ENCODE assay signal across 22 cellular contexts in genomic region chr1:109152196-109152595, GRCh38. TPM values are rescaled to one million over a fixed set of nuclear protein-coding genes. Genes with fewer than 3 reads are reported as not detected.
DNase-seq lines count a peak whose midpoint lies in the region; ATAC-seq and TF ChIP-seq lines count a peak whose summit lies in the region.
"Had no signal": no experiment of that assay in that cellular context is flagged by ENCODE, and none has a peak within 500 bp of the region (broad histone marks: within the 10 kb centered on the region; RNA-seq: fewer than 3 reads in every experiment).

No MANE protein-coding gene starts in this region.

- H3K23ac ChIP-seq in trophoblast cell (ENCODE audit: low read length), result no peak overlapping the region

- H2BK5ac ChIP-seq in trophoblast cell (ENCODE audit: low read depth, low read length, poor library complexity), result no peak overlapping the region

- H2BK120ac ChIP-seq in trophoblast cell (ENCODE audit: insufficient read depth, low read length, poor library complexity), result no peak overlapping the region

- H4K12ac ChIP-seq in trophoblast cell (ENCODE audit: low read depth, low read length), result no peak overlapping the region

- H3K4me3 ChIP-seq in SU-DHL-6 (ENCODE audit: insufficient read depth, low read length, poor library complexity, severe bottlenecking), result no peak overlapping the region
- no peak overlapping the region for H3K4me3 ChIP-seq in left lung
- no peak overlapping the region for H3K4me3 ChIP-seq in prostate gland
- no peak overlapping the region for H3K4me3 ChIP-seq in trophoblast cell (ENCODE audit: low read depth, low read length)
- no peak overlapping the region for H3K4me3 ChIP-seq in heart left ventricle
- H3K4me3 ChIP-seq: GM12878, GM23248, MG63, Peyer's patch had no signal

- ATAC-seq in left lung (peak; percentile 41), HG03039 (IDR thresholded peaks at IDR 0.05; ENCODE audit: unreplicated experiment) (no peak), heart left ventricle (no peak)
- ATAC-seq: SK-N-SH treated with all-trans-retinoic acid at 6 μM for 48 hours had no signal

- H4K91ac ChIP-seq in trophoblast cell (ENCODE audit: low read depth, low read length), result no peak overlapping the region

- no peaks in the 10 kb centered on the region for H3K9me3 ChIP-seq in SU-DHL-6 (ENCODE audit: insufficient read depth, low read length)
- no peaks in the 10 kb centered on the region for H3K9me3 ChIP-seq in left lung
- H3K9me3 ChIP-seq in prostate gland, result no peaks in the 10 kb centered on the region
- H3K9me3 ChIP-seq in trophoblast cell (ENCODE audit: insufficient read depth, low read depth, low read length), result no peaks in the 10 kb centered on the region
- H3K9me3 ChIP-seq in heart left ventricle, result no peaks in the 10 kb centered on the region
- H3K9me3 ChIP-seq: MG63, Peyer's patch had no signal

- no peaks in the 10 kb centered on the region for H3K27me3 ChIP-seq in SU-DHL-6 (ENCODE audit: low read length)
- H3K27me3 ChIP-seq in left lung, result no peaks in the 10 kb centered on the region
- no peaks in the 10 kb centered on the region for H3K27me3 ChIP-seq in prostate gland (replicated peaks; ENCODE audit: insufficient read depth)
- H3K27me3 ChIP-seq in trophoblast cell (ENCODE audit: insufficient read depth, low read length), result no peaks in the 10 kb centered on the region
- no peaks in the 10 kb centered on the region for H3K27me3 ChIP-seq in heart left ventricle
- H3K27me3 ChIP-seq: MG63, Peyer's patch had no signal

- H2BK12ac ChIP-seq in trophoblast cell (ENCODE audit: low read length), result no peak overlapping the region

- H3K79me1 ChIP-seq in trophoblast cell (ENCODE audit: low read length), result peaks cover 4% of the 10 kb centered on the region

- H3K9me2 ChIP-seq in SU-DHL-6 (replicated peaks; ENCODE audit: insufficient read depth, low read length), result no peaks in the 10 kb centered on the region

- no peak for TF ChIP-seq POLR2A in prostate gland (IDR thresholded peaks at IDR 0.05)
- TF ChIP-seq POLR2A in heart left ventricle (IDR thresholded peaks at IDR 0.05), result no peak

- no peak overlapping the region for H3K4ac ChIP-seq in trophoblast cell (ENCODE audit: low read depth, low read length)

- no peak overlapping the region for H4K8ac ChIP-seq in trophoblast cell (ENCODE audit: low read depth, low read length)

- H3K79me2 ChIP-seq in SU-DHL-6 (ENCODE audit: insufficient read depth, low read length) (no peaks in the 10 kb centered on the region), trophoblast cell (ENCODE audit: control insufficient read depth, insufficient read depth, low read length, poor library complexity) (no peaks in the 10 kb centered on the region)

- peak overlapping the region; percentile 36; the same call in 1 of the 2 replicates for H3K27ac ChIP-seq in SU-DHL-6 (ENCODE audit: low read depth, low read length)
- no peak overlapping the region for H3K27ac ChIP-seq in left lung
- peak overlapping the region; percentile 77 to 84 for H3K27ac ChIP-seq in prostate gland
- no peak overlapping the region for H3K27ac ChIP-seq in trophoblast cell (ENCODE audit: low read depth, low read length)
- H3K27ac ChIP-seq in heart left ventricle, result no peak overlapping the region
- H3K27ac ChIP-seq: GM23248, KMS-11 had no signal

- DNase-seq in HT-29 (ENCODE audit: low spot score) (peak; percentile 16), left lung (no peak), prostate gland (ENCODE audit: low spot score) (peak; percentile 79), trophoblast cell (no peak), heart left ventricle (no peak), cerebellum (ENCODE audit: low spot score) (no peak)
- DNase-seq: CD4-positive, CD25-positive, alpha-beta regulatory T cell; DND-41; GDM1; GM23248; HCEC 1CT; MG63; NCI-H1092; NCI-H2081 treated with DMSO at 0.1 percent for 48 hours; NCI-H524; Peyer's patch; Right ventricle myocardium superior had no signal

- no peak overlapping the region for H3K14ac ChIP-seq in trophoblast cell (ENCODE audit: low read length)

- H2AFZ ChIP-seq in SU-DHL-6 (ENCODE audit: low read depth, low read length, severe bottlenecking) (no peak overlapping the region), trophoblast cell (ENCODE audit: insufficient read depth, low read length, poor library complexity) (no peak overlapping the region)

- intact Hi-C loops in left lung (cut with DNase I) (no loop called here), prostate gland (cut with DNase I) (no loop called here), heart left ventricle (cut with DNase I) (no loop called here)

- H3K36me3 ChIP-seq in SU-DHL-6 (ENCODE audit: low read length) (no peaks in the 10 kb centered on the region), left lung (no peaks in the 10 kb centered on the region), prostate gland (no peaks in the 10 kb centered on the region), trophoblast cell (ENCODE audit: control insufficient read depth in 1 of 2, insufficient read depth in 2 of 2, low read length in 2 of 2) (no peaks in the 10 kb centered on the region), heart left ventricle (no peaks in the 10 kb centered on the region)
- H3K36me3 ChIP-seq: MG63, Peyer's patch had no signal

- H3K9ac ChIP-seq in SU-DHL-6 (ENCODE audit: low read length) (no peak overlapping the region), trophoblast cell (ENCODE audit: low read length) (no peak overlapping the region)
- H3K9ac ChIP-seq: GM23248, KMS-11 had no signal

- H3F3A ChIP-seq in SU-DHL-6 (ENCODE audit: insufficient read depth), result peaks cover 24% of the 10 kb centered on the region

- H2AK5ac ChIP-seq in trophoblast cell (ENCODE audit: low read length), result no peak overlapping the region

- H3K4me1 ChIP-seq in left lung (peaks cover 0 to 4% of the 10 kb centered on the region in 2 donors), prostate gland (replicated peaks) (peaks cover 32% of the 10 kb centered on the region), trophoblast cell (ENCODE audit: control insufficient read depth in 1 of 2, insufficient read depth in 2 of 2, low read length in 2 of 2) (peaks cover 12 to 16% of the 10 kb centered on the region in 2 experiments), heart left ventricle (peaks cover 0 to 17% (median 6%) of the 10 kb centered on the region in 12 donors)

- H4K20me1 ChIP-seq in SU-DHL-6 (ENCODE audit: low read depth, low read length), result no peaks in the 10 kb centered on the region

- TF ChIP-seq CTCF in SU-DHL-6 (IDR thresholded peaks at IDR 0.05; ENCODE audit: insufficient read depth, low read length, poor library complexity, severe bottlenecking) (no peak), left lung (IDR thresholded peaks at IDR 0.05) (no peak), prostate gland (IDR thresholded peaks at IDR 0.05) (no peak), heart left ventricle (IDR thresholded peaks at IDR 0.05) (no peak)

- no peak overlapping the region for H3K18ac ChIP-seq in trophoblast cell (ENCODE audit: low read length)

- H3K4me2 ChIP-seq in SU-DHL-6 (ENCODE audit: low read depth, low read length, poor library complexity, severe bottlenecking) (no peak overlapping the region), trophoblast cell (ENCODE audit: low read length) (no peak overlapping the region)
- H3K4me2 ChIP-seq: KMS-11 had no signal

RNA-seq across cellular contexts. Expression of gene ELAPOR1, which starts 38.3 kb away (rescaled TPM):
- 0.44 and 0.71 TPM in 2 replicates for total RNA-seq in HT-29 (2014; rRNA removed; shearing (Covaris generic))
- total RNA-seq in left lung (1 to 10 TPM; 2.4 to 6.3 TPM), prostate gland (100 to 1,000 TPM; 102 to 621 TPM), heart left ventricle (under 1 TPM in 7 of 9 donors, not detected in 2; 0.11 to 0.83 (median 0.31) TPM), cerebellum (6.4 TPM)
- 0.34 and 0.44 TPM in 2 replicates for polyA plus RNA-seq in trophoblast cell (2013)
- under 1 TPM; 0.04 to 0.11 TPM for polyA plus RNA-seq in heart left ventricle

Comparison
In these comparisons a context has a peak if more than half of its experiments do, and no peak if none do; other contexts are left out.
1. DNase-seq: peak in HT-29 (single experiment) and prostate gland (single experiment); none in left lung (0 of 2), trophoblast cell (0 of 2), heart left ventricle (0 of 5) and cerebellum (single experiment).
2. H3K27ac ChIP-seq: peak in SU-DHL-6 (single experiment) and prostate gland (2 of 2); none in left lung (0 of 2), trophoblast cell (single experiment) and heart left ventricle (0 of 12).
3. RNA of gene ELAPOR1, which starts 38.3 kb away (total RNA-seq): 102 to 621 TPM in prostate gland; 6.4 TPM in cerebellum (single experiment), 2.4 to 6.3 TPM in left lung, 0.44 to 0.71 TPM in HT-29 and 0.11 to 0.83 TPM in heart left ventricle; every median in the first group is over 10 times any median in the second.